9 cellular contexts compared by ENCODE assay signal in the genomic region with DNA sequence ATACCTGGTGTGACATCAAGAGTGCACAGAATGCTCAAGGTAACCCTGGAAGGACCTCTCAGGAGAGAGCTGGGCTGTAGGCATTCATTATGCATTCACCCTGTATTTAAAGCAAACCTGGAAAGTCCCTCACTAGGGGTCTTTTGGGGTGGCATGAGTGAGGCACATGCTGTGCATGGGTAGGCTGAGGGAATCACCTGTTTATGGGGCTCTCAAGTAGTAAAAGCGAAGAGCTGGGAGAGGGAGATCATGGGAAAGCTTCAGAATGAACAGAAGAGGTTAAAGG. TPM values are rescaled to one million over a fixed set of nuclear protein-coding genes. Genes with fewer than 3 reads are reported as not detected.
DNase-seq lines count a peak whose midpoint lies in the region; ATAC-seq and TF ChIP-seq lines count a peak whose summit lies in the region.
"Had no signal": no experiment of that assay in that cellular context is flagged by ENCODE, and none has a peak within 500 bp of the region (broad histone marks: within the 10 kb centered on the region; RNA-seq: fewer than 3 reads in every experiment).

No MANE protein-coding gene starts in this region.

- H3K27ac ChIP-seq in heart left ventricle (peak overlapping the region; percentile 87 to 100 (median 96)), muscle layer of colon (ENCODE audit: low read depth, low read length) (peak overlapping the region; percentile 82), urinary bladder (ENCODE audit: low read depth) (peak overlapping the region; percentile 78)

- peaks cover 75% of the 10 kb centered on the region for H3K4me1 Mint-ChIP-seq in chondrocyte (ENCODE audit: low read depth)

- TF ChIP-seq POLR2A in heart left ventricle (IDR thresholded peaks at IDR 0.05): no peak

- peaks cover 7 to 75% (median 46%) of the 10 kb centered on the region in 12 donors for H3K4me1 ChIP-seq in heart left ventricle
- H3K4me1 ChIP-seq in muscle layer of colon (ENCODE audit: insufficient read depth, low read length): peaks cover 38% of the 10 kb centered on the region
- H3K4me1 ChIP-seq in urinary bladder (ENCODE audit: insufficient read depth): no peaks in the 10 kb centered on the region

- ATAC-seq in heart left ventricle (no peak), Right ventricle myocardium inferior (no peak), GM18867 (IDR thresholded peaks at IDR 0.05; ENCODE audit: unreplicated experiment) (no peak)

- no peaks in the 10 kb centered on the region for H3K27me3 Mint-ChIP-seq in chondrocyte (ENCODE audit: low read depth)

- H3K9me3 ChIP-seq in heart left ventricle: no peaks in the 10 kb centered on the region
- no peaks in the 10 kb centered on the region for H3K9me3 ChIP-seq in muscle layer of colon (ENCODE audit: low read length)

- 0 to 26% (median 15%) methylated on average over 1 of the region's 1 CpG for WGBS in heart left ventricle, 4 donors
- WGBS in urinary bladder: 18% methylated on average over 1 of the region's 1 CpG

- TF ChIP-seq CTCF in heart left ventricle (IDR thresholded peaks at IDR 0.05) (no peak), chondrocyte (IDR thresholded peaks at IDR 0.05) (no peak)

- peaks cover 13% of the 10 kb centered on the region for H3K36me3 Mint-ChIP-seq in chondrocyte (ENCODE audit: low read depth)

- H3K36me3 ChIP-seq in heart left ventricle: peaks cover 0 to 28% (median 23%) of the 10 kb centered on the region in 9 donors
- H3K36me3 ChIP-seq in muscle layer of colon (ENCODE audit: insufficient read depth, low read length): peaks cover 14% of the 10 kb centered on the region
- H3K36me3 ChIP-seq in urinary bladder (ENCODE audit: insufficient read depth): no peaks in the 10 kb centered on the region

- peak overlapping the region; percentile 68 to 95 (median 82) for H3K4me3 ChIP-seq in heart left ventricle
- peak overlapping the region; percentile 64 to 87 for H3K4me3 ChIP-seq in muscle layer of colon (ENCODE audit: low read depth in 1 of 2, low read length in 2 of 2)
- H3K4me3 ChIP-seq in urinary bladder (ENCODE audit: low read depth, low read length): peak overlapping the region; percentile 48

- peak overlapping the region; percentile 83 for H3K4me3 Mint-ChIP-seq in chondrocyte (ENCODE audit: unreplicated experiment)

- intact Hi-C loops in heart left ventricle (cut with DNase I): loop anchor here (1.0 to 5.0 kb wide), 4 partner anchors 36 to 39 kb away; no protein-coding TSS in a partner anchor
- intact Hi-C loops in Right ventricle myocardium inferior (cut with DNase I): loop anchor here (2.0 kb wide), 1 partner anchor 38 kb away; no protein-coding TSS in a partner anchor

- no peak for DNase-seq in heart left ventricle
- DNase-seq in Right ventricle myocardium inferior (ENCODE audit: missing footprints): no peak
- no peak for DNase-seq in chondrocyte (ENCODE audit: low spot score)
- DNase-seq in NCI-H226: no peak
- no peak for DNase-seq in stimulated activated CD8-positive, alpha-beta memory T cell treated with anti-CD3 and anti-CD28 coated beads, Interleukin-4, amount 100 ng/mL, for 48 hours
- DNase-seq: activated naive CD4-positive, alpha-beta T cell had no signal

- H3K27me3 ChIP-seq in heart left ventricle: peaks cover 0 to 35% (median 0%) of the 10 kb centered on the region in 9 donors
- H3K27me3 ChIP-seq in muscle layer of colon (ENCODE audit: control insufficient read depth in 1 of 2, insufficient read depth in 2 of 2, low read length in 2 of 2): peaks cover 0 to 3% of the 10 kb centered on the region in 2 donors

- H3K27ac Mint-ChIP-seq in chondrocyte (ENCODE audit: unreplicated experiment): peak overlapping the region; percentile 94

- no peaks in the 10 kb centered on the region for H3K9me3 Mint-ChIP-seq in chondrocyte (ENCODE audit: low read depth)

- H3K9ac ChIP-seq in muscle layer of colon (ENCODE audit: low read length): peak overlapping the region; percentile 67

RNA-seq across cellular contexts. Expression of gene EFNA1, which starts 0.7 kb away (rescaled TPM):
- 10 to 100 TPM; 22.8 to 51.8 (median 37.2) TPM for total RNA-seq in heart left ventricle
- 100 to 1,000 TPM in 1 of 2 donors, 10 to 100 TPM in 1; 31.6 to 103 TPM for polyA plus RNA-seq in heart left ventricle
- 43.9 TPM for total RNA-seq in Right ventricle myocardium inferior
- 10.9 to 27.6 TPM (median 12.6 TPM) in 3 replicates for total RNA-seq in chondrocyte
- 31.1 TPM for total RNA-seq in urinary bladder
- polyA plus RNA-seq in urinary bladder: 44.6 TPM

RNA-seq across cellular contexts. Expression of gene SLC50A1, which starts 7.2 kb away (rescaled TPM):
- total RNA-seq in heart left ventricle (10 to 100 TPM in 4 of 9 donors, 1 to 10 TPM in 5; 5.4 to 21.7 (median 9.7) TPM), Right ventricle myocardium inferior (9.3 TPM), chondrocyte (34.0 to 40.3 TPM (median 37.9 TPM) in 3 replicates), urinary bladder (19.5 TPM)
- polyA plus RNA-seq in heart left ventricle (10 to 100 TPM; 15.7 to 36.0 TPM), urinary bladder (31.7 TPM)

RNA-seq across cellular contexts. Expression of gene DPM3, which starts 11.9 kb away (rescaled TPM):
- 10 to 100 TPM; 46.1 to 70.7 (median 54.4) TPM for total RNA-seq in heart left ventricle
- 100 to 1,000 TPM in 1 of 2 donors, 10 to 100 TPM in 1; 75.4 to 216 TPM for polyA plus RNA-seq in heart left ventricle
- total RNA-seq in Right ventricle myocardium inferior: 55.7 TPM
- 41.3 to 73.3 TPM (median 48.9 TPM) in 3 replicates for total RNA-seq in chondrocyte
- 15.8 TPM for total RNA-seq in urinary bladder
- polyA plus RNA-seq in urinary bladder: 205 TPM

RNA-seq across cellular contexts. Expression of gene KRTCAP2, which starts 44.7 kb away (rescaled TPM):
- total RNA-seq in heart left ventricle (100 to 1,000 TPM; 106 to 199 (median 123) TPM), Right ventricle myocardium inferior (118 TPM), chondrocyte (159 to 202 TPM (median 174 TPM) in 3 replicates), urinary bladder (53.0 TPM)
- polyA plus RNA-seq in heart left ventricle (100 to 1,000 TPM; 220 to 283 TPM), urinary bladder (266 TPM)

RNA-seq across cellular contexts. Expression of gene TRIM46, which starts 45.2 kb away (rescaled TPM):
- under 1 TPM in 5 of 9 donors, not detected in 4; 0.08 to 0.41 (median 0.12) TPM for total RNA-seq in heart left ventricle
- polyA plus RNA-seq in heart left ventricle: under 1 TPM in 1 of 2 donors, not detected in 1; 0.04 TPM
- total RNA-seq in Right ventricle myocardium inferior: 0.16 TPM
- total RNA-seq in chondrocyte: 9.6 to 10.7 TPM (median 9.7 TPM) in 3 replicates
- 0.85 TPM for total RNA-seq in urinary bladder
- polyA plus RNA-seq in urinary bladder: 1.1 TPM
